ENCODE assay signal across 13 cellular contexts in genomic region chr2:112048236-112048592, GRCh38.
"Had no signal": no experiment of that assay in that cellular context is flagged by ENCODE, and none has a peak within 500 bp of the region (broad histone marks: within the 10 kb centered on the region; RNA-seq: fewer than 3 reads in every experiment).

No MANE protein-coding gene starts in this region.

- H3K4me3 Mint-ChIP-seq: activated CD4-positive, alpha-beta T cell treated with anti-CD3 and anti-CD28 coated beads, Interleukin-2, amount 10 ng/mL, durations not matched to agents 24 days and 14 days; activated naive CD4-positive, alpha-beta T cell treated with anti-CD3 and anti-CD28 coated beads for 36 hours; activated T-cell treated with anti-CD3 and anti-CD28 coated beads, Interleukin-2, amount 50 U/mL, for 4 hours; nephron had no signal

- H3K4me3 ChIP-seq: breast epithelium, gastroesophageal sphincter, lung, tibial nerve, uterus had no signal

- ATAC-seq: stimulated activated naive CD8-positive, alpha-beta T cell treated with anti-CD3 and anti-CD28 coated beads, Interleukin-15, Interleukin-2, amounts not matched to agents 100 U/mL and 50 U/mL, for 24 hours had no signal

- H3K27me3 ChIP-seq: breast epithelium, gastroesophageal sphincter, tibial nerve, uterus had no signal

- H3K27ac Mint-ChIP-seq: activated CD4-positive, alpha-beta T cell treated with anti-CD3 and anti-CD28 coated beads, Interleukin-2, amount 10 ng/mL, durations not matched to agents 24 days and 14 days; activated naive CD4-positive, alpha-beta T cell treated with anti-CD3 and anti-CD28 coated beads for 36 hours; nephron had no signal

- H3K27ac ChIP-seq: breast epithelium, gastroesophageal sphincter, uterus had no signal

- H3K4me1 ChIP-seq: breast epithelium, uterus had no signal

- DNase-seq: activated CD8-positive, alpha-beta memory T cell treated with anti-CD3 and anti-CD28 coated beads, Interleukin-2, amount 50 U/mL, for 4 hours; activated T-cell treated with anti-CD3 and anti-CD28 coated beads, Interleukin-2, amount 50 U/mL, for 4 hours; left cardiac atrium; T-helper 9 cell had no signal

- H3K36me3 ChIP-seq: breast epithelium, gastroesophageal sphincter, tibial nerve, uterus had no signal

- H3K9me3 Mint-ChIP-seq: activated CD4-positive, alpha-beta T cell treated with anti-CD3 and anti-CD28 coated beads, Interleukin-2, amount 10 ng/mL, durations not matched to agents 24 days and 14 days; activated naive CD4-positive, alpha-beta T cell treated with anti-CD3 and anti-CD28 coated beads for 36 hours had no signal
